In the genomic region with DNA sequence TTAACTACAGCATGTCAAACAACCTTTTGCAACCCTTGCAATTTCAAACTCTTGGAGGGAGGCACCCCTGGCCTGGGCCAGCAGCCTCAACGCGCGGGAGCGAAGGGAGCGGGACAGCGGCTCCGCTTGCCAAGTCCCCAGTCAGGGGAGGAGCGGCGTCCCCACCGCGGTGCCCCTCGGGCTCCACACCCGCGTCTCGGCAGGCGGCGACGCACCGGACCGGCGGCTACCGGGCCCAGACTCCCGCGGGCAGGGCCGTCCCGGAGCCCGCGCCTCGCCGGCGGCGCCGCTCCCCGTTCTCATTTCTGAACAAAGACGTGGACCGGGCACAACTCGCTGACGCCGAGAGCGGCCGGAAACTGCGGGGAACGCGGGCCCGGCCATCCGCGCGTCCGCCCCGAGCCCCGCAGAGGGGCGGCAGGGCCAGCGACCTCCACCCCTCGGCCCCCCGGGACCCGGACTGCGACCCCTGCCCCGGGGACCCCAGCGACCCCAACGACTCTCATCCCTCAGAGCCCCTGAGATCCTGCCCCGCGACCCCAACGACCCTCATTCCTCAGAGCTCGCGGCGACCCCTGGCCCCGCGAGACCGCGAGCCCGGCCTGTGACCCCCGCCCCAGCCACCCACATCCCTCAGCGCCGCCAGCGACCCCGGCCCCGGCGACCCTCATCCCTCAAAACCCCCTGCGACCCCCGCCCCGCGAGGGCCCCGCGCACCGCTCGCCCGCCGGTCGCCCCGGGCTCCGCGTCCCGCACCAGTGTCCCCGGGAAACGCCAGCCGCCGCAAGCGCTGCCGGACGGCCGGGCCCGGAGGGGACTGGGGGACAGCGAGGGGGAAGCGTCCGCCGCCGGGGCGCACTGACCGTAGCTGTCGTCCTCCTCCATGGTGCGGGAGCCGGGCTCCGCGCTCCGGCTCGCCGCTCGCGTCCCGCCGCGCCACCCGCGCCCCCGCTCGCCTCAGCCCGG, we compare ENCODE assay signal across 8 cellular contexts. TPM values are rescaled to one million over a fixed set of nuclear protein-coding genes. Genes with fewer than 3 reads are reported as not detected.
DNase-seq lines count a peak whose midpoint lies in the region; ATAC-seq and TF ChIP-seq lines count a peak whose summit lies in the region.

TSS of gene CYTH1 (minus strand) at position 935 of the 966 bp plus-strand sequence. CDS start at position 885, 50 bp downstream.

- ATAC-seq in GM21528 (IDR thresholded peaks at IDR 0.05; ENCODE audit: low FRiP score, unreplicated experiment) (peak; percentile 23), GM21367 (IDR thresholded peaks at IDR 0.05; ENCODE audit: unreplicated experiment) (no peak)
- peak; percentile 14 to 25 for ATAC-seq in activated T-cell treated with anti-CD3 and anti-CD28 coated beads, Interleukin-2, amount 50 U/mL, for 72 hours (replicated peaks in 1 of 2)

- H3K27ac Mint-ChIP-seq in Caco-2 (ENCODE audit: unreplicated experiment), result peak within 1 kb of the TSS; percentile 23
- H3K27ac Mint-ChIP-seq in activated T-cell treated with anti-CD3 and anti-CD28 coated beads, Interleukin-2, amount 50 U/mL, for 72 hours, result peak within 1 kb of the TSS; percentile 88
- no peak within 1 kb of the TSS for H3K27ac Mint-ChIP-seq in neural progenitor cell

- H3K27me3 Mint-ChIP-seq in Caco-2 (ENCODE audit: insufficient read depth, unreplicated experiment) (no peaks in the 10 kb centered on the region), neural progenitor cell (ENCODE audit: insufficient read depth, low read depth) (peaks cover 8% of the 10 kb centered on the region)
- H3K27me3 Mint-ChIP-seq in activated T-cell treated with anti-CD3 and anti-CD28 coated beads, Interleukin-2, amount 50 U/mL, for 72 hours (ENCODE audit: low read depth), result no peaks in the 10 kb centered on the region

- peaks cover 7% of the 10 kb centered on the region for H3K4me1 Mint-ChIP-seq in Caco-2 (ENCODE audit: low read depth, unreplicated experiment)
- peaks cover 69% of the 10 kb centered on the region for H3K4me1 Mint-ChIP-seq in activated T-cell treated with anti-CD3 and anti-CD28 coated beads, Interleukin-2, amount 50 U/mL, for 72 hours (ENCODE audit: low read depth)
- H3K4me1 Mint-ChIP-seq in neural progenitor cell, result peaks cover 19% of the 10 kb centered on the region

- H2AFZ ChIP-seq in neural progenitor cell (replicated peaks), result peak within 1 kb of the TSS; percentile 95

- CTCF ChIA-PET in Caco-2 (lab: Charles Lee), result no interaction called here

- H3K4me3 Mint-ChIP-seq in Caco-2 (ENCODE audit: unreplicated experiment) (peak within 1 kb of the TSS; percentile 63), neural progenitor cell (peak within 1 kb of the TSS; percentile 90)
- peak within 1 kb of the TSS; percentile 88 to 89 for H3K4me3 Mint-ChIP-seq in activated T-cell treated with anti-CD3 and anti-CD28 coated beads, Interleukin-2, amount 50 U/mL, for 72 hours

- H3K79me2 ChIP-seq in neural progenitor cell (ENCODE audit: low read depth), result peaks cover 5% of the 10 kb centered on the region

- peaks cover 29% of the 10 kb centered on the region for H3F3A ChIP-seq in neural progenitor cell (ENCODE audit: low read depth)

- peaks cover 6% of the 10 kb centered on the region for H3K36me3 Mint-ChIP-seq in Caco-2 (ENCODE audit: insufficient read depth, unreplicated experiment)
- H3K36me3 Mint-ChIP-seq in activated T-cell treated with anti-CD3 and anti-CD28 coated beads, Interleukin-2, amount 50 U/mL, for 72 hours (ENCODE audit: insufficient read depth in 2 of 2), result peaks cover 3 to 7% of the 10 kb centered on the region in 2 donors
- H3K36me3 Mint-ChIP-seq in neural progenitor cell, result no peaks in the 10 kb centered on the region

- H3K27ac ChIP-seq in neural progenitor cell, result no peak within 1 kb of the TSS

- intact Hi-C loops in Caco-2 (cut with micrococcal nuclease; ENCODE audit: unreplicated experiment), result no loop called here

- peaks cover 35% of the 10 kb centered on the region for H4K20me1 ChIP-seq in neural progenitor cell (ENCODE audit: low read depth)

- H3K9me3 ChIP-seq in Caco-2, result no peaks in the 10 kb centered on the region
- H3K9me3 ChIP-seq in neural progenitor cell (ENCODE audit: low read depth), result no peaks in the 10 kb centered on the region

- H3K4me2 ChIP-seq in neural progenitor cell, result peak within 1 kb of the TSS; percentile 86

- H3K36me3 ChIP-seq in Caco-2 (ENCODE audit: control insufficient read depth, insufficient read depth, low read length) (no peaks in the 10 kb centered on the region), neural progenitor cell (no peaks in the 10 kb centered on the region)

- peak; percentile 54 to 69 for DNase-seq in Caco-2
- DNase-seq in LNCaP clone FGC (ENCODE audit: low read depth), result no peak
- peak; percentile 63 to 70 for DNase-seq in activated T-cell treated with anti-CD3 and anti-CD28 coated beads, Interleukin-2, amount 50 U/mL, for 72 hours
- peak in 1 of 2 donors; percentile 61 for DNase-seq in foreskin fibroblast
- DNase-seq in neural progenitor cell (ENCODE audit: low spot score), result peak; percentile 71
- no peak for DNase-seq in SIG-M5 treated with dmso at 0.1 percent for 504 hours (lab: John Stamatoyannopoulos, UW; ENCODE audit: unreplicated experiment)

- peaks cover 7% of the 10 kb centered on the region; the same call in 1 of the 2 replicates for H3K4me1 ChIP-seq in Caco-2
- H3K4me1 ChIP-seq in neural progenitor cell, result peaks cover 12% of the 10 kb centered on the region

- H3K4me3 ChIP-seq in Caco-2 (ENCODE audit: low read depth, low read length) (peak within 1 kb of the TSS; percentile 69), LNCaP clone FGC (ENCODE audit: low read depth, low read length) (peak within 1 kb of the TSS; percentile 73), foreskin fibroblast (ENCODE audit: low read depth in 1 of 2, low read length in 2 of 2) (peak within 1 kb of the TSS; percentile 82 to 86), neural progenitor cell (peak within 1 kb of the TSS; percentile 99)

- TF ChIP-seq CTCF in Caco-2 (IDR thresholded peaks at IDR 0.05; ENCODE audit: insufficient read depth in 1 of 2, low read depth in 1 of 2, low read length in 1 of 2, severe bottlenecking in 1 of 2, unreplicated experiment in 1 of 2) (no peak), LNCaP clone FGC (IDR thresholded peaks at IDR 0.05; ENCODE audit: control insufficient read depth, extremely low read depth, insufficient read depth) (no peak), foreskin fibroblast (IDR thresholded peaks at IDR 0.05; ENCODE audit: low read depth, low read length) (no peak), neural progenitor cell (IDR thresholded peaks at IDR 0.05) (no peak)

- no peak within 1 kb of the TSS for H3K9ac ChIP-seq in neural progenitor cell

- no peaks in the 10 kb centered on the region for H3K27me3 ChIP-seq in Caco-2 (replicated peaks; ENCODE audit: control insufficient read depth, insufficient read depth, low read length)
- H3K27me3 ChIP-seq in neural progenitor cell, result peaks cover 34% of the 10 kb centered on the region

- POLR2A ChIA-PET in Caco-2 (lab: Charles Lee), result no interaction called here

- H3K9me3 Mint-ChIP-seq in Caco-2 (ENCODE audit: unreplicated experiment) (no peaks in the 10 kb centered on the region), neural progenitor cell (no peaks in the 10 kb centered on the region)
- H3K9me3 Mint-ChIP-seq in activated T-cell treated with anti-CD3 and anti-CD28 coated beads, Interleukin-2, amount 50 U/mL, for 72 hours, result no peaks in the 10 kb centered on the region

- no TSS peak for BruUV-seq in Caco-2 (replicated peaks; lab: Mats Ljungman, UMichigan)

RNA-seq across cellular contexts. Expression of gene CYTH1, which starts in this region (rescaled TPM):
- total RNA-seq in Caco-2 (2022) (26.5 and 29.6 TPM in 2 replicates), neural progenitor cell (ENCODE audit: low replicate concordance) (14.8 and 16.0 TPM in 2 replicates)
- 100 to 1,000 TPM; 163 to 204 TPM for total RNA-seq in activated T-cell treated with anti-CD3 and anti-CD28 coated beads, Interleukin-2, amount 50 U/mL, for 72 hours

Comparison
In these comparisons a context has a peak if more than half of its experiments do, and no peak if none do; other contexts are left out.
1. DNase-seq: peak in Caco-2 (2 of 2), activated T-cell treated with anti-CD3 and anti-CD28 coated beads, Interleukin-2, amount 50 U/mL, for 72 hours (2 of 2) and neural progenitor cell (single experiment); none in LNCaP clone FGC (single experiment) and SIG-M5 treated with dmso at 0.1 percent for 504 hours (single experiment).
2. Peak in every context shown above with its lines, with median percentiles within 50 percentile points of each other: H3K4me3 ChIP-seq and H3K4me3 Mint-ChIP-seq.